9 cellular contexts compared by ENCODE assay signal in genomic region chr15:26260517-26261133, GRCh38.
DNase-seq lines count a peak whose midpoint lies in the region; ATAC-seq and TF ChIP-seq lines count a peak whose summit lies in the region.
"Had no signal": no experiment of that assay in that cellular context is flagged by ENCODE, and none has a peak within 500 bp of the region (broad histone marks: within the 10 kb centered on the region; RNA-seq: fewer than 3 reads in every experiment).

No MANE protein-coding gene starts in this region.

- no peaks in the 10 kb centered on the region for H3K36me3 Mint-ChIP-seq in activated CD4-positive, alpha-beta T cell treated with anti-CD3 and anti-CD28 coated beads, Interleukin-2, amount 10 ng/mL, durations not matched to agents 24 days and 14 days (ENCODE audit: low read depth)
- H3K36me3 Mint-ChIP-seq in T-helper 17 cell (ENCODE audit: low read depth), result no peaks in the 10 kb centered on the region

- no peaks in the 10 kb centered on the region for H3K4me1 Mint-ChIP-seq in activated CD4-positive, alpha-beta T cell treated with anti-CD3 and anti-CD28 coated beads, Interleukin-2, amount 10 ng/mL, durations not matched to agents 24 days and 14 days
- no peaks in the 10 kb centered on the region for H3K4me1 Mint-ChIP-seq in T-helper 17 cell

- no peaks in the 10 kb centered on the region for H3K36me3 ChIP-seq in smooth muscle cell (ENCODE audit: low read depth)

- no peaks in the 10 kb centered on the region for H3K79me2 ChIP-seq in smooth muscle cell (ENCODE audit: low read depth)

- in situ Hi-C loops in G401 (cut with HindIII; ENCODE audit: low sequenced_read_pairs), result no loop called here

- H3K9ac ChIP-seq in smooth muscle cell (ENCODE audit: low read depth), result no peak overlapping the region

- H3K4me3 ChIP-seq in smooth muscle cell (no peak overlapping the region), lower leg skin (ENCODE audit: low read depth, poor library complexity, severe bottlenecking) (no peak overlapping the region)

- H3K27ac Mint-ChIP-seq in activated CD4-positive, alpha-beta T cell treated with anti-CD3 and anti-CD28 coated beads, Interleukin-2, amount 10 ng/mL, durations not matched to agents 24 days and 14 days, result no peak overlapping the region
- no peak overlapping the region for H3K27ac Mint-ChIP-seq in T-helper 17 cell

- H3K27ac ChIP-seq in smooth muscle cell (ENCODE audit: low read depth), result no peak overlapping the region

- no peaks in the 10 kb centered on the region for H3K4me1 ChIP-seq in smooth muscle cell (ENCODE audit: low read depth)

- TF ChIP-seq CTCF in smooth muscle cell (IDR thresholded peaks at IDR 0.05; ENCODE audit: borderline replicate concordance, insufficient read depth, poor library complexity, severe bottlenecking), result peak; percentile 87
- TF ChIP-seq CTCF in lower leg skin (IDR thresholded peaks at IDR 0.05), result no peak

- no peaks in the 10 kb centered on the region for H3K9me3 ChIP-seq in smooth muscle cell (replicated peaks; ENCODE audit: low read depth)
- no peaks in the 10 kb centered on the region for H3K9me3 ChIP-seq in T-helper 17 cell (ENCODE audit: control insufficient read depth, low read length, poor library complexity, severe bottlenecking)

- H3K4me2 ChIP-seq in smooth muscle cell, result no peak overlapping the region

- H2AFZ ChIP-seq in smooth muscle cell (ENCODE audit: low read depth), result no peak overlapping the region

- H3F3A ChIP-seq in smooth muscle cell (ENCODE audit: low read depth), result no peaks in the 10 kb centered on the region

- H3K27me3 ChIP-seq in smooth muscle cell (ENCODE audit: low read depth), result no peaks in the 10 kb centered on the region

- H4K20me1 ChIP-seq in smooth muscle cell (ENCODE audit: low read depth), result no peaks in the 10 kb centered on the region

- no peak for ATAC-seq in T-helper 17 cell
- ATAC-seq: left colon had no signal

- H3K4me3 Mint-ChIP-seq in activated CD4-positive, alpha-beta T cell treated with anti-CD3 and anti-CD28 coated beads, Interleukin-2, amount 10 ng/mL, durations not matched to agents 24 days and 14 days, result no peak overlapping the region
- no peak overlapping the region for H3K4me3 Mint-ChIP-seq in T-helper 17 cell

- no peak for TF ChIP-seq POLR2A in lower leg skin (IDR thresholded peaks at IDR 0.05)

- DNase-seq in G401 (ENCODE audit: low spot score) (peak; percentile 16), Kasumi-1 (lab: John Stamatoyannopoulos, UW) (peak; percentile 0 to 5), foreskin melanocyte (peak; percentile 33), smooth muscle cell (lab: John Stamatoyannopoulos, UW; ENCODE audit: unreplicated experiment) (no peak), T-helper 17 cell (no peak), lower leg skin (ENCODE audit: low spot score in 2 of 2) (no peak), KG1 (lab: John Stamatoyannopoulos, UW) (no peak)
- peak; percentile 68 for DNase-seq in activated CD4-positive, alpha-beta T cell treated with anti-CD3 and anti-CD28 coated beads, Interleukin-2, amount 10 ng/mL, durations not matched to agents 24 days and 14 days

- no peaks in the 10 kb centered on the region for H3K27me3 Mint-ChIP-seq in activated CD4-positive, alpha-beta T cell treated with anti-CD3 and anti-CD28 coated beads, Interleukin-2, amount 10 ng/mL, durations not matched to agents 24 days and 14 days
- peaks cover 28% of the 10 kb centered on the region for H3K27me3 Mint-ChIP-seq in T-helper 17 cell

- intact Hi-C loops in activated CD4-positive, alpha-beta T cell treated with anti-CD3 and anti-CD28 coated beads, Interleukin-2, amount 10 ng/mL, durations not matched to agents 24 days and 14 days (cut with micrococcal nuclease), result no loop called here
- intact Hi-C loops in lower leg skin (cut with DNase I; ENCODE audit: low total_unique reads), result no loop called here

- H3K9me3 Mint-ChIP-seq in activated CD4-positive, alpha-beta T cell treated with anti-CD3 and anti-CD28 coated beads, Interleukin-2, amount 10 ng/mL, durations not matched to agents 24 days and 14 days, result no peaks in the 10 kb centered on the region

- WGBS in smooth muscle cell (ENCODE audit: low lambda C conversion rate), result 46% methylated on average over 17 of the region's 17 CpGs
- 37 to 41% methylated on average over 17 of the region's 17 CpGs for WGBS in lower leg skin, 2 donors

Comparison
In these comparisons a context has a peak if more than half of its experiments do, and no peak if none do; other contexts are left out.
1. DNase-seq: peak in G401 (single experiment), Kasumi-1 (2 of 2), activated CD4-positive, alpha-beta T cell treated with anti-CD3 and anti-CD28 coated beads, Interleukin-2, amount 10 ng/mL, durations not matched to agents 24 days and 14 days (single experiment) and foreskin melanocyte (single experiment); none in smooth muscle cell (single experiment), T-helper 17 cell (0 of 3), lower leg skin (0 of 2) and KG1 (single experiment).